10 cellular contexts compared by ENCODE assay signal in the genomic region with DNA sequence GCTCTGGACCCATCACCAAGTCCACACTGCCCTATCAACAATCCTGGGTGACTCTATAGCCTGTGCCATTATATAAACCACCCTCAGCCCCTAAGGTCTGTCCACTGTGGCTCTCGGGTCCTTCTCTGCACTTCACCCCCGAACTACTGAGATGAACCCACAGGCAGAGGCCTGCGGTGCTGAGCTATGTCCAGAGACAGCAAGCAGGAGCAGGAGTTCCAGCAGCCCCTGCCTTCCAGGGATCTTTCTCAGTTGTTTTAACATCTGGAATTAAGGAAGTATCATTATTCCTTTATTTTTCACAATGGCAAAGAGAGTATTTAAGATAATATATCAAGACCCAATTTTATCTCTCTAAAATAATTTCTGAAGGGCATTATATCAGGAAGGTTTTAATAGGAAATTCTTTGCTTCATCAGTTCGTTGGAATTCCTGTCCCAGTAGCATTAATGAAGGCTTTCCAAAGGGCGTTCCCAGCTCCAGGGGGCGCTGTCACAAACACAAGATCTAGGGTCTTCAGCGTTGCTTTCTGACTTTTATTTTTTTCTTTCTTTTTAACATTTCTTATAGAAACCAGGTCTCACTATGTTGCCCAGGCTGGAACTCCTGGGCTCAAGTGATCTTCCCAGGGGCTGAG. TPM values are rescaled to one million over a fixed set of nuclear protein-coding genes. Genes with fewer than 3 reads are reported as not detected.
DNase-seq lines count a peak whose midpoint lies in the region; ATAC-seq and TF ChIP-seq lines count a peak whose summit lies in the region.
"Had no signal": no experiment of that assay in that cellular context is flagged by ENCODE, and none has a peak within 500 bp of the region (broad histone marks: within the 10 kb centered on the region; RNA-seq: fewer than 3 reads in every experiment).

No MANE protein-coding gene starts in this region.

- H3K36me3 Mint-ChIP-seq in activated CD4-positive, alpha-beta memory T cell treated with anti-CD3 and anti-CD28 coated beads for 36 hours, result peaks cover 15% of the 10 kb centered on the region

- H3K4me1 Mint-ChIP-seq in activated CD4-positive, alpha-beta memory T cell treated with anti-CD3 and anti-CD28 coated beads for 36 hours (ENCODE audit: low read depth), result peaks cover 7% of the 10 kb centered on the region

- 59% methylated on average over 7 of the region's 7 CpGs for WGBS in HUES64

- CTCF ChIA-PET in activated CD4-positive, alpha-beta memory T cell treated with anti-CD3 and anti-CD28 coated beads for 36 hours (lab: Charles Lee), result interaction anchor here (1.3 to 1.5 kb wide), 3 partner anchors 23 to 243 kb away, joined by 3 to 5 read pairs (median 3); a partner anchor contains a TSS

- no peak overlapping the region for H3K4me3 Mint-ChIP-seq in activated CD4-positive, alpha-beta memory T cell treated with anti-CD3 and anti-CD28 coated beads for 36 hours
- H3K4me3 Mint-ChIP-seq: central memory CD8-positive, alpha-beta T cell had no signal

- peak overlapping the region; percentile 29; the same call in 1 of the 2 replicates for H3K27ac ChIP-seq in HUES64 (ENCODE audit: low read depth, low read length)
- H3K27ac ChIP-seq: HL-60 had no signal

- TF ChIP-seq CTCF in mucosa of descending colon (IDR thresholded peaks at IDR 0.05), result peak; percentile 36

- intact Hi-C loops in mucosa of descending colon (cut with DNase I, micrococcal nuclease), result no loop called here
- intact Hi-C loops in activated CD4-positive, alpha-beta memory T cell treated with anti-CD3 and anti-CD28 coated beads for 36 hours (cut with micrococcal nuclease), result no loop called here

- H3K27ac Mint-ChIP-seq in activated CD4-positive, alpha-beta memory T cell treated with anti-CD3 and anti-CD28 coated beads for 36 hours, result no peak overlapping the region

- H3K9ac ChIP-seq in HUES64 (ENCODE audit: low read depth, low read length), result no peak overlapping the region

- ATAC-seq in mucosa of descending colon (no peak), GM19395 (IDR thresholded peaks at IDR 0.05; ENCODE audit: unreplicated experiment) (no peak), GM18498 (IDR thresholded peaks at IDR 0.05; ENCODE audit: unreplicated experiment) (no peak), HG02678 (IDR thresholded peaks at IDR 0.05; ENCODE audit: unreplicated experiment) (no peak)

- H3K4me3 ChIP-seq in HUES64 (ENCODE audit: low read length) (no peak overlapping the region), mucosa of descending colon (no peak overlapping the region)

- peaks cover 3% of the 10 kb centered on the region for H3K9me3 Mint-ChIP-seq in activated CD4-positive, alpha-beta memory T cell treated with anti-CD3 and anti-CD28 coated beads for 36 hours
- H3K9me3 Mint-ChIP-seq: central memory CD8-positive, alpha-beta T cell had no signal

- H3K27me3 Mint-ChIP-seq in activated CD4-positive, alpha-beta memory T cell treated with anti-CD3 and anti-CD28 coated beads for 36 hours, result no peaks in the 10 kb centered on the region
- H3K27me3 Mint-ChIP-seq: central memory CD8-positive, alpha-beta T cell had no signal

- H3K4me1 ChIP-seq in HUES64 (ENCODE audit: insufficient read depth, low read length), result peaks cover 20% of the 10 kb centered on the region
- H3K4me1 ChIP-seq in mucosa of descending colon (ENCODE audit: low read depth), result peaks cover 16% of the 10 kb centered on the region

- DNase-seq in COLO668 (lab: John Stamatoyannopoulos, UW; ENCODE audit: unreplicated experiment) (peak; percentile 23), dermis microvascular lymphatic vessel endothelial cell (ENCODE audit: low read depth in 2 of 2) (peak; percentile 39 to 66), mucosa of descending colon (peak in 1 of 3 donors; percentile 72)
- no peak for DNase-seq in activated CD4-positive, alpha-beta memory T cell treated with anti-CD3 and anti-CD28 coated beads for 36 hours

- POLR2A ChIA-PET in activated CD4-positive, alpha-beta memory T cell treated with anti-CD3 and anti-CD28 coated beads for 36 hours (lab: Charles Lee), result no interaction called here

- peaks cover 8% of the 10 kb centered on the region; the same call in 1 of the 2 replicates for H3K9me3 ChIP-seq in HUES64 (ENCODE audit: insufficient read depth, low read depth, low read length)
- H3K9me3 ChIP-seq in mucosa of descending colon, result no peaks in the 10 kb centered on the region

- no peaks in the 10 kb centered on the region for H3K27me3 ChIP-seq in HUES64 (ENCODE audit: insufficient read depth, low read length)

- H3K36me3 ChIP-seq in HUES64 (ENCODE audit: insufficient read depth, low read length) (peaks cover 31% of the 10 kb centered on the region), mucosa of descending colon (ENCODE audit: low read depth) (no peaks in the 10 kb centered on the region)

RNA-seq across cellular contexts. Expression of a gene that starts 27.3 kb away (rescaled TPM):
- polyA plus RNA-seq in HUES64 (2013, experiment 1 of 2), result 69.2 TPM
- polyA plus RNA-seq in HUES64 (2013, experiment 2 of 2), result 67.1 TPM
- total RNA-seq in dermis microvascular lymphatic vessel endothelial cell, result 41.6 and 61.1 TPM in 2 replicates
- 100 to 1,000 TPM; 210 to 402 (median 377) TPM for total RNA-seq in mucosa of descending colon
- 10 to 100 TPM; 29.6 to 32.0 TPM for total RNA-seq in activated CD4-positive, alpha-beta memory T cell treated with anti-CD3 and anti-CD28 coated beads for 36 hours

RNA-seq across cellular contexts. Expression of a gene that starts 45.0 kb away (rescaled TPM):
- not detected for polyA plus RNA-seq in HUES64 (2013, experiment 1 of 2)
- not detected for polyA plus RNA-seq in HUES64 (2013, experiment 2 of 2)
- total RNA-seq in dermis microvascular lymphatic vessel endothelial cell (not detected in 2 replicates), mucosa of descending colon (not detected)
- total RNA-seq in activated CD4-positive, alpha-beta memory T cell treated with anti-CD3 and anti-CD28 coated beads for 36 hours, result not detected
